In the genomic region with DNA sequence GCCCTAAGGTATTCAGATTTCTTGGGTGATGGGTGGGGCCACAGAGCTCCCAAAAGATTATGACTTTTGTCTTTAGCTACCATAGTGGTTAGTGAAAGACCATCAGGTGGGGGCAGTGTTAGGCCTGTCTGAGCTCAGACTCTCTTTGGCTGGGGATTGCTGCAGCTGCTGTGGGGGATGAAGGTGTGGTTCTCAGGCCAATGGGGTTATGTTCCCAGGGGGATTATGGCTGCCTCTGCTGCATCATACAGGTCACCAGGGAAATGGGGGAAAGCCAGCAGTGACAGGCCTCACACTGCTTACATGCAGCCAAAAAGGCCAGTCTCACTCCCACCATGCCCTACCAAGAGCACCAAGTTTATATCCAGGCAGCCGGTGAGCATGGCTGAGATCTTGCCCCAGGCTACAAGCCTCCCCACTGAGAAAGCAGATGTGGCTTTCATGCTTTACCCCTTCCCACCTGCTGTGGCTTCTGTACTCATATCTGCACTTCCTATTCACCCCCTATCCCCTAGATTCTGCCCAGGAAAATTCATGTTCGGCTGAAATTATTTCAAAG, we compare ENCODE assay signal across 10 cellular contexts. TPM values are rescaled to one million over a fixed set of nuclear protein-coding genes. Genes with fewer than 3 reads are reported as not detected.
DNase-seq lines count a peak whose midpoint lies in the region; ATAC-seq and TF ChIP-seq lines count a peak whose summit lies in the region.
"Had no signal": no experiment of that assay in that cellular context is flagged by ENCODE, and none has a peak within 500 bp of the region (broad histone marks: within the 10 kb centered on the region; RNA-seq: fewer than 3 reads in every experiment).

No MANE protein-coding gene starts in this region.

- H3K4me3 ChIP-seq in GM06990 (replicated peaks; ENCODE audit: low read depth, low read length) (no peak overlapping the region), suprapubic skin (no peak overlapping the region)

- TF ChIP-seq CTCF in GM06990 (IDR thresholded peaks at IDR 0.05; ENCODE audit: insufficient read depth, low read length, poor library complexity, severe bottlenecking) (peak; percentile 18), suprapubic skin (IDR thresholded peaks at IDR 0.05) (no peak)

- H3K27ac Mint-ChIP-seq in activated T-cell treated with anti-CD3 and anti-CD28 coated beads, Interleukin-2, amount 50 U/mL, for 24 hours, result no peak overlapping the region
- H3K27ac Mint-ChIP-seq: T-helper 2 cell treated with Interferon-gamma antibody and Interleukin-4, amounts not matched to agents 5 μg/mL and 100 μg/mL, for 36 hours had no signal

- DNase-seq in GM06990 (ENCODE audit: extremely low read depth, insufficient read length) (peak; percentile 62), NAMALWA (ENCODE audit: low spot score) (peak; percentile 83), dermis blood vessel endothelial cell (no peak), suprapubic skin (ENCODE audit: low spot score in 2 of 2) (no peak)
- DNase-seq in effector CD8-positive, alpha-beta T cell (lab: John Stamatoyannopoulos, UW), result no peak
- no peak for DNase-seq in activated T-cell treated with anti-CD3 and anti-CD28 coated beads, Interleukin-2, amount 50 U/mL, for 24 hours
- DNase-seq: activated naive CD4-positive, alpha-beta T cell treated with anti-CD3 and anti-CD28 coated beads, Interleukin-2, amount 50 U/mL, for 16 hours had no signal

- H3K4me1 Mint-ChIP-seq in activated T-cell treated with anti-CD3 and anti-CD28 coated beads, Interleukin-2, amount 50 U/mL, for 24 hours (ENCODE audit: low read depth), result no peaks in the 10 kb centered on the region

- H3K4me3 Mint-ChIP-seq in activated T-cell treated with anti-CD3 and anti-CD28 coated beads, Interleukin-2, amount 50 U/mL, for 24 hours, result no peak overlapping the region
- H3K4me3 Mint-ChIP-seq: T-helper 2 cell treated with Interferon-gamma antibody and Interleukin-4, amounts not matched to agents 5 μg/mL and 100 μg/mL, for 36 hours had no signal

- H3K36me3 ChIP-seq in GM06990 (ENCODE audit: control insufficient read depth, insufficient read depth, low read length) (no peaks in the 10 kb centered on the region), suprapubic skin (no peaks in the 10 kb centered on the region)

- no peak for TF ChIP-seq EP300 in suprapubic skin (IDR thresholded peaks at IDR 0.05)

- WGBS in suprapubic skin, result 82% methylated on average over 2 of the region's 2 CpGs

- no peaks in the 10 kb centered on the region for H3K27me3 Mint-ChIP-seq in activated T-cell treated with anti-CD3 and anti-CD28 coated beads, Interleukin-2, amount 50 U/mL, for 24 hours

- H3K4me1 ChIP-seq in suprapubic skin, result no peaks in the 10 kb centered on the region

- no peak for TF ChIP-seq POLR2A in suprapubic skin (IDR thresholded peaks at IDR 0.05)

- H3K9me3 ChIP-seq in suprapubic skin, result no peaks in the 10 kb centered on the region

- H3K27me3 ChIP-seq in GM06990 (replicated peaks; ENCODE audit: control insufficient read depth, insufficient read depth, low read length) (no peaks in the 10 kb centered on the region), suprapubic skin (no peaks in the 10 kb centered on the region)

- ATAC-seq in GM19438 (IDR thresholded peaks at IDR 0.05; ENCODE audit: low read depth, unreplicated experiment) (peak; percentile 87), HG02970 (IDR thresholded peaks at IDR 0.05; ENCODE audit: low FRiP score, unreplicated experiment) (peak; percentile 70)

- peaks cover 5% of the 10 kb centered on the region for H3K36me3 Mint-ChIP-seq in activated T-cell treated with anti-CD3 and anti-CD28 coated beads, Interleukin-2, amount 50 U/mL, for 24 hours (ENCODE audit: low read depth)

- H3K27ac ChIP-seq in suprapubic skin, result no peak overlapping the region

- peaks cover 11% of the 10 kb centered on the region for H3K9me3 Mint-ChIP-seq in activated T-cell treated with anti-CD3 and anti-CD28 coated beads, Interleukin-2, amount 50 U/mL, for 24 hours

RNA-seq across cellular contexts. Expression of a gene that starts 24.8 kb away (rescaled TPM):
- total RNA-seq in dermis blood vessel endothelial cell (1.7 and 2.8 TPM in 2 replicates), suprapubic skin (1 to 10 TPM; 2.8 to 3.6 (median 3.3) TPM)

Comparison
In these comparisons a context has a peak if more than half of its experiments do, and no peak if none do; other contexts are left out.
1. DNase-seq: peak in GM06990 (single experiment) and NAMALWA (single experiment); none in effector CD8-positive, alpha-beta T cell (single experiment), dermis blood vessel endothelial cell (single experiment), activated T-cell treated with anti-CD3 and anti-CD28 coated beads, Interleukin-2, amount 50 U/mL, for 24 hours (single experiment) and suprapubic skin (0 of 2).